Comparison of ENCODE assay signal across 8 cellular contexts in genomic region chr3:111541911-111542483, GRCh38. TPM values are rescaled to one million over a fixed set of nuclear protein-coding genes. Genes with fewer than 3 reads are reported as not detected.
DNase-seq lines count a peak whose midpoint lies in the region; ATAC-seq, FAIRE-seq and TF ChIP-seq lines count a peak whose summit lies in the region.

Gene CD96, plus strand, starts transcription at chr3:111542197. Its CDS starts 52 bp downstream, at chr3:111542249.

- CTCF ChIA-PET in CD4-positive, alpha-beta T cell (lab: Charles Lee), result interaction anchor here (0.8 to 3.7 kb wide), 3 partner anchors 9 to 74 kb away, joined by 3 to 25 read pairs (median 3); no protein-coding TSS in a partner anchor
- CTCF ChIA-PET in HCT116 (lab: Charles Lee) (no interaction called here), GM12878 (lab: Yijun Ruan, JAX) (interaction anchor here (0.8 to 1.2 kb wide), 4 partner anchors 36 to 1227 kb away, joined by 3 read pairs; no protein-coding TSS in a partner anchor)

- 9% methylated on average over 11 of the region's 11 CpGs for WGBS in GM12878 (ENCODE audit: insufficient coverage, insufficient replicate concordance, low lambda C conversion rate, missing lambda C conversion rate)

- RAD21 ChIA-PET in HCT116 (lab: Charles Lee; ENCODE audit: low non-redundant PET in 1 of 2, low total read pairs in 2 of 2, uncharacterized antibody in 2 of 2, unreplicated experiment in 2 of 2), result no interaction called here
- RAD21 ChIA-PET in GM12878 (lab: Charles Lee; ENCODE audit: unreplicated experiment), result interaction anchor here (0.7 to 1.0 kb wide), 2 partner anchors 74 to 1224 kb away, joined by 3 read pairs; no protein-coding TSS in a partner anchor

- in situ Hi-C loops in GM12878 (cut with MboI), result no loop called here

- H3K27me3 ChIP-seq in CD4-positive, alpha-beta T cell (ENCODE audit: control insufficient read depth, insufficient read depth, low read length), result no peaks in the 10 kb centered on the region
- H3K27me3 ChIP-seq in HCT116 (ENCODE audit: insufficient read depth, low read length) (no peaks in the 10 kb centered on the region), GM12878 (replicated peaks in 1 of 2; ENCODE audit: control insufficient read depth in 2 of 2, insufficient read depth in 2 of 2, low read length in 1 of 2) (no peaks in the 10 kb centered on the region)

- TF ChIP-seq EP300 in GM12878 (IDR thresholded peaks at IDR 0.05; ENCODE audit: borderline replicate concordance in 1 of 2, control insufficient read depth in 1 of 2, low read depth in 2 of 2, low read length in 2 of 2), result peak; percentile 61 to 81; a peak in 2 of 4 replicates

- intact Hi-C loops in CD4-positive, alpha-beta T cell (cut with DNase I, micrococcal nuclease), result loop anchor here in 1 of 2 experiments (1.0 to 5.0 kb wide), 5 partner anchors 68 to 470 kb away; partner anchors contain the start of genes ABHD10 and NECTIN3
- intact Hi-C loops in HCT116 (cut with micrococcal nuclease) (no loop called here), GM12878 (cut with micrococcal nuclease; ENCODE audit: unreplicated experiment) (loop anchor here (10.0 kb wide), 1 partner anchor 457 kb away; no protein-coding TSS in a partner anchor)

- POLR2A ChIA-PET in CD4-positive, alpha-beta T cell (lab: Charles Lee), result interaction anchor here (0.6 to 1.4 kb wide), 8 partner anchors 69 to 1803 kb away, joined by 3 to 7 read pairs (median 3); no protein-coding TSS in a partner anchor
- POLR2A ChIA-PET in HCT116 (lab: Charles Lee), result no interaction called here
- POLR2A ChIA-PET in GM12878 (lab: Charles Lee), result no interaction called here

- peaks cover 43% of the 10 kb centered on the region for H3K36me3 Mint-ChIP-seq in CD4-positive, alpha-beta T cell (ENCODE audit: low read depth)
- peaks cover 10% of the 10 kb centered on the region for H3K36me3 Mint-ChIP-seq in T-helper 17 cell (ENCODE audit: low read depth)

- DNase-seq in CD4-positive, alpha-beta T cell, result peak; percentile 37 to 79 (median 56)
- DNase-seq in HCT116 (ENCODE audit: low read depth, low spot score), result no peak
- peak; percentile 21 to 52 (median 43) for DNase-seq in T-helper 17 cell
- no peak for DNase-seq in GM12878 (ENCODE audit: low read depth, low spot score)
- peak; percentile 26 to 61 (median 56) for DNase-seq in stimulated activated CD4-positive, alpha-beta T cell treated with anti-CD3 and anti-CD28 coated beads, TNF-alpha, amount 100 ng/mL, for 1 hour (ENCODE audit: low read depth in 3 of 3, low spot score in 1 of 3)
- no peak for DNase-seq in omental fat pad (ENCODE audit: low spot score)
- no peak for DNase-seq in LoVo (ENCODE audit: low spot score)
- DNase-seq in iPS-NIHi11 (ENCODE audit: low spot score), result no peak

- H3K9ac ChIP-seq in HCT116 (ENCODE audit: low read length) (no peak within 1 kb of the TSS), GM12878 (ENCODE audit: control insufficient read depth, insufficient read depth, low read length) (no peak within 1 kb of the TSS)

- peak within 1 kb of the TSS; percentile 94 for H3K4me3 Mint-ChIP-seq in CD4-positive, alpha-beta T cell
- no peak within 1 kb of the TSS for H3K4me3 Mint-ChIP-seq in T-helper 17 cell

- no peaks in the 10 kb centered on the region for H3K9me2 ChIP-seq in HCT116 (ENCODE audit: insufficient read depth)

- TF ChIP-seq CTCF in CD4-positive, alpha-beta T cell (IDR thresholded peaks at IDR 0.05), result no peak
- TF ChIP-seq CTCF in HCT116 (IDR thresholded peaks at IDR 0.05 in 2 of 3, conservative IDR thresholded peaks at IDR 0.05 in 1 of 3; ENCODE audit: borderline replicate concordance in 1 of 3, insufficient read depth in 1 of 3, low read depth in 2 of 3, low read length in 2 of 3), result no peak
- no peak for TF ChIP-seq CTCF in GM12878 (IDR thresholded peaks at IDR 0.05 in 2 of 3, conservative IDR thresholded peaks at IDR 0.05 in 1 of 3; ENCODE audit: control insufficient read depth in 2 of 3, extremely low read depth in 1 of 3, insufficient read depth in 1 of 3, low read depth in 3 of 3, low read length in 3 of 3)
- no peak for TF ChIP-seq CTCF in omental fat pad (IDR thresholded peaks at IDR 0.05)

- H3K4me2 ChIP-seq in HCT116 (ENCODE audit: low read length) (no peak within 1 kb of the TSS), GM12878 (ENCODE audit: control insufficient read depth, insufficient read depth) (peak within 1 kb of the TSS; percentile 47; the same call in 1 of the 2 replicates)

- peak; percentile 81 for ATAC-seq in CD4-positive, alpha-beta T cell (ENCODE audit: poor library complexity)
- ATAC-seq in HCT116 (no peak), T-helper 17 cell (peak; percentile 87), GM12878 (peak; percentile 69), omental fat pad (ENCODE audit: low FRiP score) (no peak)

- BruUV-seq in HCT116 (replicated peaks; lab: Mats Ljungman, UMichigan), result no TSS peak
- BruUV-seq in GM12878 (replicated peaks; lab: Mats Ljungman, UMichigan), result no TSS peak

- H3K4me1 Mint-ChIP-seq in CD4-positive, alpha-beta T cell (ENCODE audit: low read depth), result peaks cover 42% of the 10 kb centered on the region
- peaks cover 69% of the 10 kb centered on the region for H3K4me1 Mint-ChIP-seq in T-helper 17 cell

- no peak within 1 kb of the TSS for H3K27ac Mint-ChIP-seq in CD4-positive, alpha-beta T cell
- no peak within 1 kb of the TSS for H3K27ac Mint-ChIP-seq in T-helper 17 cell

- H4K20me1 ChIP-seq in HCT116 (ENCODE audit: insufficient read depth) (no peaks in the 10 kb centered on the region), GM12878 (ENCODE audit: control insufficient read depth, insufficient read depth) (no peaks in the 10 kb centered on the region)

- H3K27me3 Mint-ChIP-seq in CD4-positive, alpha-beta T cell, result no peaks in the 10 kb centered on the region
- H3K27me3 Mint-ChIP-seq in T-helper 17 cell, result no peaks in the 10 kb centered on the region

- no peak for TF ChIP-seq POLR2A in HCT116 (IDR thresholded peaks at IDR 0.05; ENCODE audit: borderline replicate concordance, extremely low read depth, insufficient read depth, insufficient read length)
- TF ChIP-seq POLR2A in GM12878 (IDR thresholded peaks at IDR 0.05; ENCODE audit: low read depth, low read length), result no peak

- H3K9me3 ChIP-seq in CD4-positive, alpha-beta T cell (ENCODE audit: control insufficient read depth, low read length), result no peaks in the 10 kb centered on the region
- H3K9me3 ChIP-seq in HCT116 (ENCODE audit: control insufficient read depth in 1 of 2, insufficient read depth in 1 of 2, low read depth in 1 of 2, low read length in 2 of 2), result no peaks in the 10 kb centered on the region
- H3K9me3 ChIP-seq in T-helper 17 cell (ENCODE audit: control insufficient read depth, low read length, poor library complexity, severe bottlenecking), result no peaks in the 10 kb centered on the region
- no peaks in the 10 kb centered on the region for H3K9me3 ChIP-seq in GM12878 (replicated peaks; ENCODE audit: control insufficient read depth, insufficient read depth, low read length)

- H2AFZ ChIP-seq in HCT116 (ENCODE audit: low read depth, low read length, poor library complexity, severe bottlenecking) (peak within 1 kb of the TSS; percentile 4), GM12878 (ENCODE audit: control insufficient read depth, low read depth, low read length) (no peak within 1 kb of the TSS)

- H3K4me3 ChIP-seq in HCT116 (replicated peaks in 1 of 2; ENCODE audit: low read depth in 1 of 2, low read length in 2 of 2), result no peak within 1 kb of the TSS
- no peak within 1 kb of the TSS for H3K4me3 ChIP-seq in GM12878

- no peaks in the 10 kb centered on the region for H3K9me3 Mint-ChIP-seq in CD4-positive, alpha-beta T cell

- H3K4me1 ChIP-seq in HCT116 (ENCODE audit: control insufficient read depth in 1 of 2, insufficient read depth in 2 of 2, low read length in 2 of 2) (peaks cover 11 to 18% of the 10 kb centered on the region in 2 experiments; a peak in 3 of 4 replicates), GM12878 (ENCODE audit: control insufficient read depth, insufficient read depth, low read length) (peaks cover 18% of the 10 kb centered on the region)

- H3K79me2 ChIP-seq in HCT116 (ENCODE audit: insufficient read depth, low read length) (no peaks in the 10 kb centered on the region), GM12878 (ENCODE audit: control insufficient read depth, insufficient read depth, low read length) (no peaks in the 10 kb centered on the region)

- H3K36me3 ChIP-seq in HCT116 (ENCODE audit: control insufficient read depth in 1 of 2, insufficient read depth in 2 of 2, low read length in 2 of 2), result no peaks in the 10 kb centered on the region
- H3K36me3 ChIP-seq in GM12878 (ENCODE audit: control insufficient read depth in 2 of 2, insufficient read depth in 2 of 2, low read length in 1 of 2), result no peaks in the 10 kb centered on the region

- FAIRE-seq in GM12878 (lab: Jason Lieb, UNC), result no peak

- SMC1A ChIA-PET in GM12878 (lab: Charles Lee; ENCODE audit: uncharacterized antibody, unreplicated experiment), result interaction anchor here (0.6 to 1.3 kb wide), 6 partner anchors 26 to 1950 kb away, joined by 3 to 5 read pairs (median 3); no protein-coding TSS in a partner anchor

- peak within 1 kb of the TSS; percentile 87 for H3K27ac ChIP-seq in CD4-positive, alpha-beta T cell (ENCODE audit: low read depth, low read length)
- H3K27ac ChIP-seq in HCT116 (ENCODE audit: low read depth, low read length) (no peak within 1 kb of the TSS), GM12878 (ENCODE audit: control insufficient read depth, insufficient read depth) (no peak within 1 kb of the TSS)

- no peak for TF ChIP-seq RAD21 in HCT116 (IDR thresholded peaks at IDR 0.05; ENCODE audit: low read depth)
- no peak for TF ChIP-seq RAD21 in GM12878 (IDR thresholded peaks at IDR 0.05; ENCODE audit: insufficient read depth, low read depth, low read length)

RNA-seq across cellular contexts. Expression of gene CD96, which starts in this region (rescaled TPM):
- total RNA-seq in CD4-positive, alpha-beta T cell, result 100 to 1,000 TPM; 194 to 205 TPM
- 0.42 TPM for total RNA-seq in HCT116 (2021; ENCODE audit: unreplicated experiment)
- polyA plus RNA-seq in HCT116 (2012), result 0.16 and 0.35 TPM in 2 replicates
- total RNA-seq in T-helper 17 cell, result 100 to 1,000 TPM; 190 to 201 TPM
- total RNA-seq in GM12878 (2013; cell fraction: nucleolus; rRNA removed), result 0.71 and 0.81 TPM in 2 replicates
- total RNA-seq in GM12878 (2014; rRNA removed), result 0.22 and 0.34 TPM in 2 replicates
- total RNA-seq in GM12878 (2014; rRNA removed; fragmentation: Illumina TruSeq; extraction: Trizol), result 0.23 and 0.36 TPM in 2 replicates
- 0.45 and 0.97 TPM in 2 replicates for total RNA-seq in GM12878 (2021)
- not detected for polyA plus RNA-seq in GM12878 (2011; ENCODE audit: low read depth)
- 10.1 and 13.4 TPM in 2 replicates for polyA plus RNA-seq in GM12878 (2011; rRNA removed)
- 4.3 and 6.4 TPM in 2 replicates for polyA plus RNA-seq in GM12878 (2011; cell fraction: cytosol; rRNA removed)
- 4.1 and 5.7 TPM in 2 replicates for polyA plus RNA-seq in GM12878 (2011; cell fraction: nucleus; rRNA removed)
- 0.29 and 0.69 TPM in 2 replicates for polyA plus RNA-seq in GM12878 (2012)
- 0.47 and 0.59 TPM in 2 replicates for polyA plus RNA-seq in GM12878 (2014; fragmentation: Illumina TruSeq; extraction: Trizol)
- polyA plus RNA-seq in GM12878 (2014; fragmentation: Nextera tagmentation; extraction: Ambion mirVana), result 1 to 10 TPM in 1 of 2 experiments, under 1 TPM in 1; 0.47 to 1.1 TPM
- polyA plus RNA-seq in GM12878 (2014; rRNA removed), result 0.19 and 0.41 TPM in 2 replicates
- under 1 TPM; 0.13 to 0.75 TPM for polyA plus RNA-seq in GM12878 (2016; fragmentation: Nextera tagmentation; extraction: Ambion mirVana)
- polyA minus RNA-seq in GM12878 (2011; rRNA and poly(A)+ RNA removed), result 8.7 and 12.7 TPM in 2 replicates
- 1.5 and 2.0 TPM in 2 replicates for polyA minus RNA-seq in GM12878 (2011; cell fraction: cytosol; rRNA and poly(A)+ RNA removed)
- polyA minus RNA-seq in GM12878 (2011; cell fraction: nucleus; rRNA and poly(A)+ RNA removed), result 11.2 and 18.9 TPM in 2 replicates
- total RNA-seq in omental fat pad, result 1 to 10 TPM; 3.8 to 5.0 (median 4.2) TPM

Comparison
In these comparisons a context has a peak if more than half of its experiments do, and no peak if none do; other contexts are left out.
1. RNA of gene CD96 (total RNA-seq): 194 to 205 TPM in CD4-positive, alpha-beta T cell and 190 to 201 TPM in T-helper 17 cell; 3.8 to 5.0 TPM in omental fat pad, 0.42 TPM in HCT116 (single experiment) and 0.22 to 0.97 TPM in GM12878; every median in the first group is over 10 times any median in the second.
2. ATAC-seq: peak in CD4-positive, alpha-beta T cell (single experiment), T-helper 17 cell (single experiment) and GM12878 (single experiment); none in HCT116 (single experiment) and omental fat pad (single experiment).
3. DNase-seq: peak in CD4-positive, alpha-beta T cell (10 of 10), T-helper 17 cell (3 of 3) and stimulated activated CD4-positive, alpha-beta T cell treated with anti-CD3 and anti-CD28 coated beads, TNF-alpha, amount 100 ng/mL, for 1 hour (3 of 3); none in HCT116 (single experiment), GM12878 (single experiment), omental fat pad (single experiment), LoVo (single experiment) and iPS-NIHi11 (single experiment).